Comparison of ENCODE assay signal across 10 cellular contexts in genomic region chr1:62356257-62356835, GRCh38. TPM values are rescaled to one million over a fixed set of nuclear protein-coding genes. Genes with fewer than 3 reads are reported as not detected.
DNase-seq lines count a peak whose midpoint lies in the region; ATAC-seq, FAIRE-seq and TF ChIP-seq lines count a peak whose summit lies in the region.
"Had no signal": no experiment of that assay in that cellular context is flagged by ENCODE, and none has a peak within 500 bp of the region (broad histone marks: within the 10 kb centered on the region; RNA-seq: fewer than 3 reads in every experiment).

No MANE protein-coding gene starts in this region.

- no peak overlapping the region for H3K27ac Mint-ChIP-seq in stimulated activated naive CD8-positive, alpha-beta T cell treated with anti-CD3 and anti-CD28 coated beads, Interleukin-15, amount 100 ng/mL, for 72 hours
- H3K27ac Mint-ChIP-seq in chondrocyte (ENCODE audit: unreplicated experiment), result peak overlapping the region; percentile 60

- no peak for TF ChIP-seq CTCF in chondrocyte (IDR thresholded peaks at IDR 0.05)

- no peak for DNase-seq in stimulated activated naive CD8-positive, alpha-beta T cell treated with anti-CD3 and anti-CD28 coated beads, Interleukin-15, Interleukin-2, amounts not matched to agents 100 U/mL and 50 U/mL, for 24 hours
- DNase-seq in stimulated activated naive CD8-positive, alpha-beta T cell treated with anti-CD3 and anti-CD28 coated beads, Interleukin-15, amount 100 ng/mL, for 72 hours, result no peak
- peak; percentile 94 for DNase-seq in M059J (ENCODE audit: low read depth)
- no peak for DNase-seq in chondrocyte (ENCODE audit: low spot score)
- peak; percentile 73 for DNase-seq in urothelium cell line (ENCODE audit: low spot score)
- no peak for DNase-seq in DMS153 (lab: John Stamatoyannopoulos, UW)
- DNase-seq in T-helper 2 cell, result no peak
- no peak for DNase-seq in NCI-H1105 (lab: John Stamatoyannopoulos, UW)
- DNase-seq: central memory CD4-positive, alpha-beta T cell; right cardiac atrium had no signal

- peaks cover 6% of the 10 kb centered on the region for H3K4me1 Mint-ChIP-seq in stimulated activated naive CD8-positive, alpha-beta T cell treated with anti-CD3 and anti-CD28 coated beads, Interleukin-15, amount 100 ng/mL, for 72 hours
- H3K4me1 Mint-ChIP-seq in chondrocyte (ENCODE audit: low read depth), result peaks cover 14% of the 10 kb centered on the region

- peak; percentile 68 for FAIRE-seq in urothelium cell line (lab: Jason Lieb, UNC)

- H3K36me3 Mint-ChIP-seq in chondrocyte (ENCODE audit: low read depth), result no peaks in the 10 kb centered on the region

- no peaks in the 10 kb centered on the region for H3K9me3 Mint-ChIP-seq in stimulated activated naive CD8-positive, alpha-beta T cell treated with anti-CD3 and anti-CD28 coated beads, Interleukin-15, amount 100 ng/mL, for 72 hours
- peaks cover 3% of the 10 kb centered on the region for H3K9me3 Mint-ChIP-seq in chondrocyte (ENCODE audit: low read depth)

- ATAC-seq in stimulated activated naive CD8-positive, alpha-beta T cell treated with anti-CD3 and anti-CD28 coated beads, Interleukin-15, Interleukin-2, amounts not matched to agents 100 U/mL and 50 U/mL, for 24 hours, result peak; percentile 87
- no peak for ATAC-seq in stimulated activated naive CD8-positive, alpha-beta T cell treated with anti-CD3 and anti-CD28 coated beads, Interleukin-15, amount 100 ng/mL, for 72 hours

- H3K4me3 Mint-ChIP-seq in stimulated activated naive CD8-positive, alpha-beta T cell treated with anti-CD3 and anti-CD28 coated beads, Interleukin-15, amount 100 ng/mL, for 72 hours, result no peak overlapping the region
- no peak overlapping the region for H3K4me3 Mint-ChIP-seq in chondrocyte (ENCODE audit: unreplicated experiment)

- H3K27me3 Mint-ChIP-seq in stimulated activated naive CD8-positive, alpha-beta T cell treated with anti-CD3 and anti-CD28 coated beads, Interleukin-15, amount 100 ng/mL, for 72 hours, result no peaks in the 10 kb centered on the region
- no peaks in the 10 kb centered on the region for H3K27me3 Mint-ChIP-seq in chondrocyte (ENCODE audit: low read depth)

RNA-seq across cellular contexts. Expression of gene KANK4, which starts 37.1 kb away (rescaled TPM):
- total RNA-seq in M059J (2014; rRNA removed; shearing (Covaris generic)), result 21.4 and 27.2 TPM in 2 replicates
- total RNA-seq in chondrocyte, result 1.3 to 3.4 TPM (median 1.4 TPM) in 3 replicates

Comparison
In these comparisons a context has a peak if more than half of its experiments do, and no peak if none do; other contexts are left out.
1. DNase-seq: peak in M059J (single experiment) and urothelium cell line (single experiment); none in stimulated activated naive CD8-positive, alpha-beta T cell treated with anti-CD3 and anti-CD28 coated beads, Interleukin-15, Interleukin-2, amounts not matched to agents 100 U/mL and 50 U/mL, for 24 hours (single experiment), stimulated activated naive CD8-positive, alpha-beta T cell treated with anti-CD3 and anti-CD28 coated beads, Interleukin-15, amount 100 ng/mL, for 72 hours (0 of 2), chondrocyte (single experiment), DMS153 (single experiment), T-helper 2 cell (0 of 5) and NCI-H1105 (single experiment).